ENCODE assay signal across 8 cellular contexts in genomic region chr7:2863461-2864066, GRCh38. TPM values are rescaled to one million over a fixed set of nuclear protein-coding genes. Genes with fewer than 3 reads are reported as not detected.
DNase-seq lines count a peak whose midpoint lies in the region; ATAC-seq, FAIRE-seq and TF ChIP-seq lines count a peak whose summit lies in the region.

No MANE protein-coding gene starts in this region.

- no peaks in the 10 kb centered on the region for H3K27me3 Mint-ChIP-seq in Caco-2 (ENCODE audit: insufficient read depth, unreplicated experiment)
- H3K27me3 Mint-ChIP-seq in T-helper 2 cell treated with Interferon-gamma antibody and Interleukin-4, amounts not matched to agents 5 μg/mL and 100 μg/mL, for 36 hours (ENCODE audit: low read depth), result peaks cover 2% of the 10 kb centered on the region

- peak overlapping the region; percentile 44 for H3K9ac ChIP-seq in keratinocyte (ENCODE audit: control insufficient read depth, extremely low read depth, insufficient read depth, low read length)

- H3K27ac Mint-ChIP-seq in Caco-2 (ENCODE audit: unreplicated experiment), result peak overlapping the region; percentile 82
- H3K27ac Mint-ChIP-seq in T-helper 2 cell treated with Interferon-gamma antibody and Interleukin-4, amounts not matched to agents 5 μg/mL and 100 μg/mL, for 36 hours, result peak overlapping the region; percentile 81

- H3K27me3 ChIP-seq in Caco-2 (replicated peaks; ENCODE audit: control insufficient read depth, insufficient read depth, low read length) (no peaks in the 10 kb centered on the region), keratinocyte (ENCODE audit: control insufficient read depth, extremely low read depth, insufficient read depth, low read length) (no peaks in the 10 kb centered on the region)

- H3K9me1 ChIP-seq in keratinocyte (ENCODE audit: control insufficient read depth, extremely low read depth, insufficient read depth, low read length), result no peaks in the 10 kb centered on the region

- no peaks in the 10 kb centered on the region for H3K79me2 ChIP-seq in keratinocyte (ENCODE audit: control insufficient read depth, insufficient read depth, low read length)

- H4K20me1 ChIP-seq in keratinocyte (ENCODE audit: control insufficient read depth, extremely low read depth, insufficient read depth, low read length), result no peaks in the 10 kb centered on the region

- no peaks in the 10 kb centered on the region for H3K36me3 Mint-ChIP-seq in Caco-2 (ENCODE audit: insufficient read depth, unreplicated experiment)
- no peaks in the 10 kb centered on the region for H3K36me3 Mint-ChIP-seq in T-helper 2 cell treated with Interferon-gamma antibody and Interleukin-4, amounts not matched to agents 5 μg/mL and 100 μg/mL, for 36 hours (ENCODE audit: low read depth)

- BruUV-seq in Caco-2 (replicated peaks; lab: Mats Ljungman, UMichigan), result no TSS peak

- H3K4me1 ChIP-seq in Caco-2 (peaks cover 7% of the 10 kb centered on the region; the same call in 1 of the 2 replicates), keratinocyte (ENCODE audit: control insufficient read depth, extremely low read depth, insufficient read depth, low read length) (peaks cover 25% of the 10 kb centered on the region)

- DNase-seq in Caco-2 (no peak), astrocyte of the cerebellum (ENCODE audit: low read depth) (peak; percentile 85), keratinocyte (ENCODE audit: low read depth, low spot score) (peak; percentile 65), germinal center (ENCODE audit: low spot score) (no peak)
- DNase-seq in T-helper 2 cell treated with Interferon-gamma antibody and Interleukin-4, amounts not matched to agents 5 μg/mL and 100 μg/mL, for 36 hours (ENCODE audit: low spot score), result peak; percentile 85
- peak; percentile 12 to 34 for DNase-seq in stimulated activated CD4-positive, alpha-beta T cell treated with anti-CD3 and anti-CD28 coated beads, Interleukin-1b, Interleukin-23, amount 100 ng/mL, for 1 hour (ENCODE audit: low read depth in 2 of 2)

- CTCF ChIA-PET in Caco-2 (lab: Charles Lee), result no interaction called here

- H3K4me3 ChIP-seq in Caco-2 (ENCODE audit: low read depth, low read length) (no peak overlapping the region), astrocyte of the cerebellum (ENCODE audit: low read depth, low read length) (no peak overlapping the region), keratinocyte (ENCODE audit: control insufficient read depth in 2 of 3, extremely low read depth in 1 of 3, insufficient read depth in 2 of 3, low read depth in 1 of 3, low read length in 3 of 3) (peak overlapping the region in 2 of 3 experiments; percentile 23 to 24)

- H3K4me2 ChIP-seq in keratinocyte (ENCODE audit: control insufficient read depth, extremely low read depth, insufficient read depth, low read depth, low read length), result peak overlapping the region; percentile 70

- peak; percentile 91 for FAIRE-seq in keratinocyte (lab: Jason Lieb, UNC)

- no peak for TF ChIP-seq CTCF in Caco-2 (IDR thresholded peaks at IDR 0.05; ENCODE audit: insufficient read depth in 1 of 2, low read depth in 1 of 2, low read length in 1 of 2, severe bottlenecking in 1 of 2, unreplicated experiment in 1 of 2)
- TF ChIP-seq CTCF in astrocyte of the cerebellum (IDR thresholded peaks at IDR 0.05; ENCODE audit: low read depth, low read length, missing control alignments), result no peak
- TF ChIP-seq CTCF in keratinocyte (optimal IDR thresholded peaks at IDR 0.05 in 1 of 3, IDR thresholded peaks at IDR 0.05 in 1 of 3, conservative IDR thresholded peaks at IDR 0.05 in 1 of 3; ENCODE audit: extremely low read depth in 1 of 3, insufficient read depth in 2 of 3, low read length in 3 of 3), result no peak

- intact Hi-C loops in Caco-2 (cut with micrococcal nuclease; ENCODE audit: unreplicated experiment), result loop anchor here (2.0 kb wide), 1 partner anchor 437 kb away; the partner anchor contains the start of gene SDK1

- no peak overlapping the region for H3K4me3 Mint-ChIP-seq in Caco-2 (ENCODE audit: unreplicated experiment)
- peak overlapping the region; percentile 81 for H3K4me3 Mint-ChIP-seq in T-helper 2 cell treated with Interferon-gamma antibody and Interleukin-4, amounts not matched to agents 5 μg/mL and 100 μg/mL, for 36 hours

- in situ Hi-C loops in astrocyte of the cerebellum (cut with HindIII; ENCODE audit: low sequenced_read_pairs), result no loop called here

- no peaks in the 10 kb centered on the region for H3K4me1 Mint-ChIP-seq in Caco-2 (ENCODE audit: low read depth, unreplicated experiment)
- H3K4me1 Mint-ChIP-seq in T-helper 2 cell treated with Interferon-gamma antibody and Interleukin-4, amounts not matched to agents 5 μg/mL and 100 μg/mL, for 36 hours (ENCODE audit: low read depth), result peaks cover 19% of the 10 kb centered on the region

- no peaks in the 10 kb centered on the region for H3K36me3 ChIP-seq in Caco-2 (ENCODE audit: control insufficient read depth, insufficient read depth, low read length)
- H3K36me3 ChIP-seq in keratinocyte (ENCODE audit: control insufficient read depth in 2 of 2, extremely low read depth in 1 of 2, insufficient read depth in 2 of 2, low read length in 2 of 2), result no peaks in the 10 kb centered on the region

- peak; percentile 87 for ATAC-seq in GM19467 (IDR thresholded peaks at IDR 0.05; ENCODE audit: unreplicated experiment)
- ATAC-seq in HG03575 (IDR thresholded peaks at IDR 0.05; ENCODE audit: extremely low read depth, insufficient number of reproducible peaks, low FRiP score, unreplicated experiment), result peak; percentile 89

- H2AFZ ChIP-seq in keratinocyte (ENCODE audit: control insufficient read depth, low read length), result peak overlapping the region; percentile 87

- dilution Hi-C loops in keratinocyte (cut with MboI; ENCODE audit: extremely low pct_ligation_motif_present, low sequenced_read_pairs), result no loop called here

- no peaks in the 10 kb centered on the region for H3K9me3 Mint-ChIP-seq in Caco-2 (ENCODE audit: unreplicated experiment)
- no peaks in the 10 kb centered on the region for H3K9me3 Mint-ChIP-seq in T-helper 2 cell treated with Interferon-gamma antibody and Interleukin-4, amounts not matched to agents 5 μg/mL and 100 μg/mL, for 36 hours

- H3K27ac ChIP-seq in keratinocyte (ENCODE audit: control insufficient read depth, insufficient read depth, low read length), result peak overlapping the region; percentile 75

- H3K9me3 ChIP-seq in Caco-2, result no peaks in the 10 kb centered on the region
- no peaks in the 10 kb centered on the region for H3K9me3 ChIP-seq in keratinocyte (ENCODE audit: control insufficient read depth, low read depth, low read length)

- POLR2A ChIA-PET in Caco-2 (lab: Charles Lee), result no interaction called here

RNA-seq across cellular contexts. Expression of gene GNA12, which starts 19.5 kb away (rescaled TPM):
- 59.3 and 63.8 TPM in 2 replicates for total RNA-seq in Caco-2 (2022)
- 35.5 to 67.5 TPM (median 42.1 TPM) in 3 replicates for polyA plus RNA-seq in keratinocyte
- polyA plus RNA-seq in keratinocyte (2011; ENCODE audit: low read depth), result 3.5 TPM
- 52.4 and 61.2 TPM in 2 replicates for polyA plus RNA-seq in keratinocyte (2011; cell fraction: cytosol; rRNA removed)
- polyA plus RNA-seq in keratinocyte (2011; cell fraction: nucleus; rRNA removed), result 30.6 and 47.8 TPM in 2 replicates
- polyA plus RNA-seq in keratinocyte (2012; ENCODE audit: low replicate concordance), result 12.7 and 39.9 TPM in 2 replicates
- 55.6 to 84.6 TPM (median 76.0 TPM) in 3 replicates for polyA minus RNA-seq in keratinocyte
- polyA minus RNA-seq in keratinocyte (2011; cell fraction: cytosol; rRNA and poly(A)+ RNA removed), result 50.1 TPM
- 29.0 and 40.4 TPM in 2 replicates for polyA minus RNA-seq in keratinocyte (2011; cell fraction: nucleus; rRNA and poly(A)+ RNA removed)

Comparison
In these comparisons a context has a peak if more than half of its experiments do, and no peak if none do; other contexts are left out.
1. DNase-seq: peak in T-helper 2 cell treated with Interferon-gamma antibody and Interleukin-4, amounts not matched to agents 5 μg/mL and 100 μg/mL, for 36 hours (single experiment), astrocyte of the cerebellum (single experiment), keratinocyte (single experiment) and stimulated activated CD4-positive, alpha-beta T cell treated with anti-CD3 and anti-CD28 coated beads, Interleukin-1b, Interleukin-23, amount 100 ng/mL, for 1 hour (2 of 2); none in Caco-2 (0 of 2) and germinal center (single experiment).
2. H3K4me3 ChIP-seq: peak in keratinocyte (2 of 3); none in Caco-2 (single experiment) and astrocyte of the cerebellum (single experiment).